9 cellular contexts compared by ENCODE assay signal in the genomic region with DNA sequence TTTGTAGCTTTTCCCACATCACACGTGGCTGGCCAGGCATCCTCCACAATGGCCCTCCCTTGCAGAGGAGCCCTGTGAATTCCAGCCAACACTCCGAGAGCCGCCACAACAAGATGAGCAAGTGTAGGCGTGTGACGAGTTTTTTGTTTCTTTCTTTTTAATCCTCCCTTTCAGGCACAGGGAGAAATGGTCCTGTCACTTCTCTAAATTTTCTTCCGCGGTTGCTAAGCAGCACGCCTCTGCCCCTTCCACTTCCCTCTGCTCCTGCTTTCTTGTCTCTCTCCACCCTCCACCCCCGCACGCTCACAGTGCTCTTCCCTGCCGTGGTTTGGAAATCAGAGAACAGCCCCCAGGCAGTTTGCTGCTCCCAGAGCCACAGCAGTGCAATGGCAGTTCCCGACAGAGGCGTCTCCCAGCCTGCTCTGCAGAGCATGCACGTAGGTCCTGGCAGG.
DNase-seq lines count a peak whose midpoint lies in the region; ATAC-seq and TF ChIP-seq lines count a peak whose summit lies in the region.
"Had no signal": no experiment of that assay in that cellular context is flagged by ENCODE, and none has a peak within 500 bp of the region (broad histone marks: within the 10 kb centered on the region; RNA-seq: fewer than 3 reads in every experiment).

No MANE protein-coding gene starts in this region.

- H3K27ac ChIP-seq in VCaP, result peak overlapping the region; percentile 47; the same call in 1 of the 2 replicates
- peak overlapping the region; percentile 27 for H3K27ac ChIP-seq in cardiac muscle cell
- H3K27ac ChIP-seq in osteoblast (ENCODE audit: low read depth, low read length), result no peak overlapping the region

- H3K27me3 Mint-ChIP-seq in activated T-cell treated with anti-CD3 and anti-CD28 coated beads, Interleukin-2, amount 50 U/mL, for 4 hours (ENCODE audit: low read depth), result peaks cover 12% of the 10 kb centered on the region

- H4K20me1 ChIP-seq in osteoblast (ENCODE audit: insufficient read depth, low read length), result no peaks in the 10 kb centered on the region

- no peaks in the 10 kb centered on the region for H3K79me2 ChIP-seq in osteoblast (ENCODE audit: insufficient read depth, low read length)

- H3K4me1 Mint-ChIP-seq in activated T-cell treated with anti-CD3 and anti-CD28 coated beads, Interleukin-2, amount 50 U/mL, for 4 hours (ENCODE audit: low read depth), result peaks cover 8% of the 10 kb centered on the region

- H3K4me2 ChIP-seq in osteoblast (ENCODE audit: insufficient read depth, low read length), result peak overlapping the region; percentile 81

- peak overlapping the region; percentile 84 for H2AFZ ChIP-seq in osteoblast (ENCODE audit: low read length)

- no peaks in the 10 kb centered on the region for H3K9me3 Mint-ChIP-seq in activated T-cell treated with anti-CD3 and anti-CD28 coated beads, Interleukin-2, amount 50 U/mL, for 4 hours

- H3K36me3 Mint-ChIP-seq in activated T-cell treated with anti-CD3 and anti-CD28 coated beads, Interleukin-2, amount 50 U/mL, for 4 hours (ENCODE audit: insufficient read depth), result no peaks in the 10 kb centered on the region

- H3K4me3 Mint-ChIP-seq in activated T-cell treated with anti-CD3 and anti-CD28 coated beads, Interleukin-2, amount 50 U/mL, for 4 hours, result no peak overlapping the region

- ATAC-seq in HG03280 (IDR thresholded peaks at IDR 0.05; ENCODE audit: unreplicated experiment), result no peak
- ATAC-seq in activated T-cell treated with anti-CD3 and anti-CD28 coated beads, Interleukin-2, amount 50 U/mL, for 4 hours, result no peak

- H3K4me1 ChIP-seq in cardiac muscle cell (ENCODE audit: low read depth) (peaks cover 29% of the 10 kb centered on the region), osteoblast (ENCODE audit: insufficient read depth, low read length) (peaks cover 16% of the 10 kb centered on the region)

- peak; percentile 28; the same call in 1 of the 2 replicates for TF ChIP-seq CTCF in VCaP (conservative IDR thresholded peaks at IDR 0.05)
- no peak for TF ChIP-seq CTCF in cardiac muscle cell (IDR thresholded peaks at IDR 0.05; ENCODE audit: low read depth, low read length)
- TF ChIP-seq CTCF in osteoblast (IDR thresholded peaks at IDR 0.05; ENCODE audit: extremely low read depth, low read depth, low read length), result peak; percentile 21

- no peaks in the 10 kb centered on the region for H3K36me3 ChIP-seq in cardiac muscle cell
- H3K36me3 ChIP-seq in osteoblast (ENCODE audit: insufficient read depth, low read length), result no peaks in the 10 kb centered on the region

- H3K9me3 ChIP-seq in cardiac muscle cell (ENCODE audit: low read depth) (no peaks in the 10 kb centered on the region), osteoblast (ENCODE audit: low read depth, low read length) (no peaks in the 10 kb centered on the region)

- H3K27me3 ChIP-seq in cardiac muscle cell (no peaks in the 10 kb centered on the region), osteoblast (ENCODE audit: insufficient read depth, low read length) (peaks cover 9% of the 10 kb centered on the region)

- DNase-seq in NCI-H748 (lab: John Stamatoyannopoulos, UW; ENCODE audit: unreplicated experiment) (peak; percentile 22), NCI-H748 treated with DMSO at 0.1 percent for 48 hours (lab: John Stamatoyannopoulos, UW) (no peak), cardiac muscle cell (ENCODE audit: low read depth in 1 of 2, low spot score in 1 of 2) (peak; percentile 51 to 76), osteoblast (ENCODE audit: insufficient read length, low spot score, missing footprints) (peak; percentile 85), NCI-H524 treated with DMSO at 0.1 percent for 48 hours (lab: John Stamatoyannopoulos, UW) (no peak)
- DNase-seq in activated T-cell treated with anti-CD3 and anti-CD28 coated beads, Interleukin-2, amount 50 U/mL, for 4 hours, result no peak
- DNase-seq: DND-41 had no signal

- H3K4me3 ChIP-seq in cardiac muscle cell (no peak overlapping the region), osteoblast (ENCODE audit: insufficient read depth, low read length) (peak overlapping the region; percentile 71)

Comparison
In these comparisons a context has a peak if more than half of its experiments do, and no peak if none do; other contexts are left out.
1. DNase-seq: peak in NCI-H748 (single experiment), cardiac muscle cell (2 of 2) and osteoblast (single experiment); none in NCI-H748 treated with DMSO at 0.1 percent for 48 hours (single experiment), activated T-cell treated with anti-CD3 and anti-CD28 coated beads, Interleukin-2, amount 50 U/mL, for 4 hours (single experiment) and NCI-H524 treated with DMSO at 0.1 percent for 48 hours (single experiment).